9 cellular contexts compared by ENCODE assay signal in the genomic region with DNA sequence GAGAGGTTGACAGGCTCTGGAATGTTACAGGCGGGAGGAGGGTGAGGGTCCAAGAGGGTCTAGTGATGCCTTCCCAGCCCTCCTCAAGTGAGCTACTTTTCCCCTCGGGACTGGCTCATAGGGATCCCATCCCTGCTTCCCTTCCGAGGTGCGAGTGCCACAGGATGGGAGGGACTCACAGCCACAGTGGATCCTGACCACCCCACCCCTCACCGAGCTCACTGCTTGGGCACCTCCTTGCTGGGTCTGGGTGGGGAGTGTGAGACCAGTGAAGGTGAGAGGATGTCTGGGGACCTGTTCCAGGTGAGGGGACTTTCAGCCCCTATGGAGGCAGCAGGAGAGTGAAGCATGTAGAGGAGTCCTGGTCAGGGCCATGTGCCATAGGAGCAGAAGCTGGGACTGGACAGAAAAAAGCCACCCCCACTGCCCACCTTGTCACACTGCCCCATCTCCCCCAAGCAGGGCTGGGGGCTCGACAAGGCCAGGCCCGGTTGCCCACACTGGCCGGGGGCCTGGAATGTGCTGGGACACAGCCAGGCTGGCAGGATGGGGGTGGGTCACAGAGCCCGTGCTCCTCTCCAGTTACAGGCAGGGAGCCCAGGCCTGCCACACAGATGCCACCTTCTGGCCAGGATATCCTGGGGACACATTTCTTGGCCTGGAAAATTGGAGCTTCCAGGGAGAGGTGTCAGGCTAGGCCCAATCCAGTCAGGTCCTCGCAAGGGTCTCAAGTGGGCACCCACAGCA. TPM values are rescaled to one million over a fixed set of nuclear protein-coding genes. Genes with fewer than 3 reads are reported as not detected.
DNase-seq lines count a peak whose midpoint lies in the region; ATAC-seq and TF ChIP-seq lines count a peak whose summit lies in the region.
"Had no signal": no experiment of that assay in that cellular context is flagged by ENCODE, and none has a peak within 500 bp of the region (broad histone marks: within the 10 kb centered on the region; RNA-seq: fewer than 3 reads in every experiment).

No MANE protein-coding gene starts in this region.

- no peaks in the 10 kb centered on the region for H3K36me3 ChIP-seq in Caco-2 (ENCODE audit: control insufficient read depth, insufficient read depth, low read length)
- H3K36me3 ChIP-seq in KMS-11 (ENCODE audit: insufficient read depth): no peaks in the 10 kb centered on the region
- peaks cover 4% of the 10 kb centered on the region for H3K36me3 ChIP-seq in iPS-15b (ENCODE audit: control insufficient read depth, insufficient read depth, low read length)
- H3K36me3 ChIP-seq in sigmoid colon: peaks cover 0 to 9% (median 0%) of the 10 kb centered on the region in 4 donors

- BruUV-seq in Caco-2 (replicated peaks; lab: Mats Ljungman, UMichigan): no TSS peak

- H3K4me1 Mint-ChIP-seq in Caco-2 (ENCODE audit: low read depth, unreplicated experiment): peaks cover 36% of the 10 kb centered on the region

- H3K27ac Mint-ChIP-seq in Caco-2 (ENCODE audit: unreplicated experiment): peak overlapping the region; percentile 82

- no peaks in the 10 kb centered on the region for H3K9me3 Mint-ChIP-seq in Caco-2 (ENCODE audit: unreplicated experiment)

- H3K27ac ChIP-seq in KMS-11: no peak overlapping the region
- peak overlapping the region; percentile 97 to 100 (median 98) for H3K27ac ChIP-seq in sigmoid colon

- H3K4me3 ChIP-seq in Caco-2 (ENCODE audit: low read depth, low read length) (no peak overlapping the region), KMS-11 (IDR thresholded peaks at IDR 0.05; ENCODE audit: insufficient read depth, low read depth, low read length) (no peak overlapping the region), astrocyte of the cerebellum (ENCODE audit: low read depth, low read length) (peak overlapping the region; percentile 63), iPS-15b (ENCODE audit: low read depth, low read length) (peak overlapping the region; percentile 49), sigmoid colon (peak overlapping the region; percentile 51 to 74 (median 61))

- H3K9ac ChIP-seq in KMS-11: peak overlapping the region; percentile 25; the same call in 1 of the 2 replicates
- H3K9ac ChIP-seq in iPS-15b (ENCODE audit: low read depth, low read length): no peak overlapping the region

- H4K20me1 ChIP-seq in KMS-11 (ENCODE audit: insufficient read depth): no peaks in the 10 kb centered on the region

- peak overlapping the region; percentile 44 for H3K4me3 Mint-ChIP-seq in Caco-2 (ENCODE audit: unreplicated experiment)

- no peaks in the 10 kb centered on the region for H3K27me3 Mint-ChIP-seq in Caco-2 (ENCODE audit: insufficient read depth, unreplicated experiment)

- ATAC-seq in GM18520 (IDR thresholded peaks at IDR 0.05; ENCODE audit: unreplicated experiment): no peak
- ATAC-seq in GM18858 (IDR thresholded peaks at IDR 0.05; ENCODE audit: unreplicated experiment): no peak

- no peak for TF ChIP-seq POLR2A in sigmoid colon (IDR thresholded peaks at IDR 0.05)

- 30 to 53% methylated on average over 10 of the region's 10 CpGs for WGBS in sigmoid colon, 2 donors

- in situ Hi-C loops in astrocyte of the cerebellum (cut with HindIII; ENCODE audit: low sequenced_read_pairs): no loop called here

- peak overlapping the region; percentile 48; the same call in 1 of the 2 replicates for H3K4me2 ChIP-seq in KMS-11

- no peaks in the 10 kb centered on the region for H3K79me2 ChIP-seq in KMS-11 (ENCODE audit: insufficient read depth, low read depth)

- POLR2A ChIA-PET in Caco-2 (lab: Charles Lee): interaction anchor here (0.5 to 1.7 kb wide), 3 partner anchors 31 to 333 kb away, joined by 3 to 10 read pairs (median 5); partner anchors contain the start of gene SPRYD3

- CTCF ChIA-PET in Caco-2 (lab: Charles Lee): interaction anchor here (0.5 to 1.6 kb wide), 9 partner anchors 10 to 163 kb away, joined by 3 to 8 read pairs (median 3); partner anchors contain the start of genes SOAT2 and SPRYD3

- H3K27me3 ChIP-seq in Caco-2 (replicated peaks; ENCODE audit: control insufficient read depth, insufficient read depth, low read length): no peaks in the 10 kb centered on the region
- no peaks in the 10 kb centered on the region for H3K27me3 ChIP-seq in KMS-11 (ENCODE audit: insufficient read depth, low read depth)
- peaks cover 18% of the 10 kb centered on the region for H3K27me3 ChIP-seq in iPS-15b (ENCODE audit: control insufficient read depth, insufficient read depth, low read length)
- H3K27me3 ChIP-seq in sigmoid colon: no peaks in the 10 kb centered on the region

- TF ChIP-seq EP300 in sigmoid colon (IDR thresholded peaks at IDR 0.05): no peak

- H2AFZ ChIP-seq in KMS-11 (ENCODE audit: low read depth): peak overlapping the region; percentile 44; the same call in 1 of the 2 replicates

- TF ChIP-seq CTCF in Caco-2 (IDR thresholded peaks at IDR 0.05; ENCODE audit: insufficient read depth in 1 of 2, low read depth in 1 of 2, low read length in 1 of 2, severe bottlenecking in 1 of 2, unreplicated experiment in 1 of 2): no peak
- no peak for TF ChIP-seq CTCF in KMS-11 (conservative IDR thresholded peaks at IDR 0.05; ENCODE audit: low read depth, low read length)
- TF ChIP-seq CTCF in astrocyte of the cerebellum (IDR thresholded peaks at IDR 0.05; ENCODE audit: low read depth, low read length, missing control alignments): no peak
- peak in 1 of 4 experiments; percentile 7 for TF ChIP-seq CTCF in sigmoid colon (IDR thresholded peaks at IDR 0.05)

- intact Hi-C loops in Caco-2 (cut with micrococcal nuclease; ENCODE audit: unreplicated experiment): loop anchor here (5.0 kb wide), 1 partner anchor 166 kb away; no protein-coding TSS in a partner anchor
- intact Hi-C loops in sigmoid colon (cut with DNase I): loop anchor here (2.0 kb wide), 1 partner anchor 31 kb away; the partner anchor contains the start of gene SPRYD3

- H3K36me3 Mint-ChIP-seq in Caco-2 (ENCODE audit: insufficient read depth, unreplicated experiment): peaks cover 39% of the 10 kb centered on the region

- DNase-seq in Caco-2 (peak in 1 of 2 experiments; percentile 43), astrocyte of the cerebellum (ENCODE audit: low read depth) (no peak), sigmoid colon (peak; percentile 86), NCI-H1105 treated with DMSO at 0.1 percent for 48 hours (lab: John Stamatoyannopoulos, UW) (no peak)

- H3K9me3 ChIP-seq in Caco-2: no peaks in the 10 kb centered on the region
- H3K9me3 ChIP-seq in iPS-15b (ENCODE audit: control insufficient read depth, insufficient read depth, low read length): no peaks in the 10 kb centered on the region
- no peaks in the 10 kb centered on the region for H3K9me3 ChIP-seq in sigmoid colon

- peaks cover 77% of the 10 kb centered on the region for H3K4me1 ChIP-seq in Caco-2
- peaks cover 25% of the 10 kb centered on the region for H3K4me1 ChIP-seq in KMS-11 (ENCODE audit: low read depth, poor library complexity, severe bottlenecking)
- peaks cover 46% of the 10 kb centered on the region for H3K4me1 ChIP-seq in iPS-15b (ENCODE audit: control insufficient read depth, insufficient read depth, low read length)
- H3K4me1 ChIP-seq in sigmoid colon: peaks cover 0 to 87% (median 82%) of the 10 kb centered on the region in 4 donors

RNA-seq across cellular contexts. Expression of gene TNS2, which starts 1.7 kb away (rescaled TPM):
- total RNA-seq in Caco-2 (2022) (2.4 and 4.4 TPM in 2 replicates), sigmoid colon (100 to 1,000 TPM; 109 to 117 (median 113) TPM)
- polyA plus RNA-seq in sigmoid colon: 10 to 100 TPM; 12.5 to 60.1 (median 47.4) TPM

RNA-seq across cellular contexts. Expression of gene SPRYD3, which starts 31.0 kb away (rescaled TPM):
- 8.2 and 8.8 TPM in 2 replicates for total RNA-seq in Caco-2 (2022)
- 10 to 100 TPM; 31.9 to 41.4 (median 35.7) TPM for total RNA-seq in sigmoid colon
- 10 to 100 TPM; 20.1 to 33.4 (median 27.0) TPM for polyA plus RNA-seq in sigmoid colon

RNA-seq across cellular contexts. Expression of gene EIF4B, which starts 42.0 kb away (rescaled TPM):
- total RNA-seq in Caco-2 (2022): 445 and 452 TPM in 2 replicates
- 100 to 1,000 TPM; 475 to 575 (median 524) TPM for total RNA-seq in sigmoid colon
- polyA plus RNA-seq in sigmoid colon: 100 to 1,000 TPM; 136 to 233 (median 218) TPM

RNA-seq across cellular contexts. Expression of gene IGFBP6, which starts 49.3 kb away (rescaled TPM):
- total RNA-seq in Caco-2 (2022) (34.7 and 43.3 TPM in 2 replicates), sigmoid colon (100 to 1,000 TPM; 127 to 444 (median 384) TPM)
- 100 to 1,000 TPM in 1 of 3 donors, 10 to 100 TPM in 1, 1 to 10 TPM in 1; 3.0 to 133 (median 35.9) TPM for polyA plus RNA-seq in sigmoid colon
- total RNA-seq: T-helper 1 cell treated with Interleukin-12 subunit alpha and Interleukin-12 subunit beta and Interleukin-4 antibody, amounts not matched to agents 30 ng/mL and 1 ng/mL, for 36 hours had no signal

RNA-seq across cellular contexts. Expression of gene SOAT2, which starts 55.1 kb away (rescaled TPM):
- total RNA-seq in Caco-2 (2022): 6.5 and 9.7 TPM in 2 replicates
- total RNA-seq in sigmoid colon: under 1 TPM in 2 of 4 donors, not detected in 2; 0.41 to 0.55 TPM
- polyA plus RNA-seq in sigmoid colon: under 1 TPM in 1 of 3 donors, not detected in 2; 0.09 TPM
- total RNA-seq: T-helper 1 cell treated with Interleukin-12 subunit alpha and Interleukin-12 subunit beta and Interleukin-4 antibody, amounts not matched to agents 30 ng/mL and 1 ng/mL, for 36 hours had no signal

Comparison
In these comparisons a context has a peak if more than half of its experiments do, and no peak if none do; other contexts are left out.
1. H3K4me3 ChIP-seq: peak in astrocyte of the cerebellum (single experiment), iPS-15b (single experiment) and sigmoid colon (4 of 4); none in Caco-2 (single experiment) and KMS-11 (single experiment).
2. RNA of gene TNS2, which starts 1.7 kb away (total RNA-seq): 109 to 117 TPM in sigmoid colon; 2.4 to 4.4 TPM in Caco-2; every median in the first group is over 10 times any median in the second.